8 cellular contexts compared by ENCODE assay signal in genomic region chr9:127980056-127980705, GRCh38.
A peak's percentile ranks its signal among the peaks of the same experiment; 100 is the strongest.
DNase-seq lines count a peak whose midpoint lies in the region; ATAC-seq and TF ChIP-seq lines count a peak whose summit lies in the region.

No MANE protein-coding gene starts in this region.

- H3K27ac ChIP-seq in OCI-LY3 (ENCODE audit: low read length): peak overlapping the region; percentile 41; the same call in 1 of the 2 replicates
- H3K27ac ChIP-seq in iPS-18a (ENCODE audit: low read length): no peak overlapping the region
- peak overlapping the region; percentile 73 to 93 (median 86) for H3K27ac ChIP-seq in skin epidermis

- H3K9me3 ChIP-seq in OCI-LY3 (ENCODE audit: insufficient read depth, low read length) (no peaks in the 10 kb centered on the region; the same call in 1 of the 2 replicates), adipocyte (ENCODE audit: control insufficient read depth, low read length) (no peaks in the 10 kb centered on the region), iPS-18a (ENCODE audit: control insufficient read depth, low read depth, low read length) (no peaks in the 10 kb centered on the region)

- H3K4me1 ChIP-seq in OCI-LY3 (ENCODE audit: low read length) (peaks cover 52% of the 10 kb centered on the region), adipocyte (ENCODE audit: control insufficient read depth, insufficient read depth, low read length) (peaks cover 52% of the 10 kb centered on the region), iPS-18a (ENCODE audit: control insufficient read depth, low read depth, low read length) (peaks cover 22% of the 10 kb centered on the region)

- DNase-seq in NCI-H526 (lab: John Stamatoyannopoulos, UW) (peak; percentile 34 to 57), NCI-H526 treated with DMSO at 0.1 percent for 48 hours (lab: John Stamatoyannopoulos, UW) (no peak), adipocyte (ENCODE audit: low read depth) (peak; percentile 61), 8988T (no peak)

- no peak overlapping the region for H2AFZ ChIP-seq in OCI-LY3 (ENCODE audit: low read depth, low read length)

- no peaks in the 10 kb centered on the region for H3K36me3 ChIP-seq in OCI-LY3 (replicated peaks; ENCODE audit: low read depth, low read length)
- H3K36me3 ChIP-seq in adipocyte (ENCODE audit: control insufficient read depth, insufficient read depth, low read length, severe bottlenecking): no peaks in the 10 kb centered on the region
- H3K36me3 ChIP-seq in iPS-18a (ENCODE audit: control insufficient read depth, low read depth, low read length): no peaks in the 10 kb centered on the region

- no peak for TF ChIP-seq CTCF in OCI-LY3 (IDR thresholded peaks at IDR 0.05; ENCODE audit: low read depth, low read length)

- peaks cover 34% of the 10 kb centered on the region for H3K79me2 ChIP-seq in OCI-LY3 (ENCODE audit: low read length)

- peak overlapping the region; percentile 76 for H3K4me2 ChIP-seq in OCI-LY3 (ENCODE audit: low read length)

- peak; percentile 40 for ATAC-seq in HG02763 (IDR thresholded peaks at IDR 0.05; ENCODE audit: unreplicated experiment)

- H3K9ac ChIP-seq in OCI-LY3 (ENCODE audit: low read length): peak overlapping the region; percentile 74
- H3K9ac ChIP-seq in adipocyte (ENCODE audit: low read length): peak overlapping the region; percentile 88
- peak overlapping the region; percentile 58 for H3K9ac ChIP-seq in iPS-18a (ENCODE audit: low read length)

- peaks cover 20% of the 10 kb centered on the region; the same call in 1 of the 2 replicates for H4K20me1 ChIP-seq in OCI-LY3 (ENCODE audit: insufficient read depth, low read length)

- no peaks in the 10 kb centered on the region for H3K27me3 ChIP-seq in OCI-LY3 (ENCODE audit: low read depth, low read length)
- H3K27me3 ChIP-seq in adipocyte (replicated peaks; ENCODE audit: control insufficient read depth, insufficient read depth, low read length): no peaks in the 10 kb centered on the region
- no peaks in the 10 kb centered on the region for H3K27me3 ChIP-seq in iPS-18a (ENCODE audit: control insufficient read depth, insufficient read depth, low read length)

- H3K4me3 ChIP-seq in OCI-LY3 (ENCODE audit: low read length) (peak overlapping the region; percentile 84), adipocyte (ENCODE audit: low read length) (peak overlapping the region; percentile 90), iPS-18a (ENCODE audit: low read length) (peak overlapping the region; percentile 91), skin epidermis (peak overlapping the region; percentile 48 to 90 (median 75))

Comparison
In these comparisons a context has a peak if more than half of its experiments do, and no peak if none do; other contexts are left out.
1. DNase-seq: peak in NCI-H526 (2 of 2) and adipocyte (single experiment); none in NCI-H526 treated with DMSO at 0.1 percent for 48 hours (single experiment) and 8988T (single experiment).
2. Peak in every context shown above with its lines, with median percentiles within 50 percentile points of each other: H3K4me3 ChIP-seq and H3K9ac ChIP-seq.